In genomic region chr7:151761256-151761655, GRCh38 we compare ENCODE assay signal across 1 cellular context.
TF ChIP-seq lines count a peak whose summit lies in the region.

No MANE protein-coding gene starts in this region.

TF ChIP-seq in IMR-90, 13 proteins besides CTCF, POLR2A, EP300 and RAD21:
- TF ChIP-seq RFX5 (IDR thresholded peaks at IDR 0.05; ENCODE audit: low read depth, low read length) = no peak
- no peak for TF ChIP-seq ELK1 (IDR thresholded peaks at IDR 0.05; ENCODE audit: borderline replicate concordance, low read depth, low read length)
